19 cellular contexts compared by ENCODE assay signal in genomic region chr2:152403395-152403794, GRCh38.
DNase-seq lines count a peak whose midpoint lies in the region; ATAC-seq and TF ChIP-seq lines count a peak whose summit lies in the region.
"Had no signal": no experiment of that assay in that cellular context is flagged by ENCODE, and none has a peak within 500 bp of the region (broad histone marks: within the 10 kb centered on the region; RNA-seq: fewer than 3 reads in every experiment).

No MANE protein-coding gene starts in this region.

- H3K27ac Mint-ChIP-seq in T-helper 1 cell treated with Interleukin-12 subunit alpha and Interleukin-12 subunit beta and Interleukin-4 antibody, amounts not matched to agents 30 μg/mL and 1 μg/mL, for 36 hours = peak overlapping the region; percentile 85
- H3K27ac Mint-ChIP-seq: activated naive CD4-positive, alpha-beta T cell treated with anti-CD3 and anti-CD28 coated beads for 36 hours had no signal

- H3K4me1 Mint-ChIP-seq in T-helper 1 cell treated with Interleukin-12 subunit alpha and Interleukin-12 subunit beta and Interleukin-4 antibody, amounts not matched to agents 30 μg/mL and 1 μg/mL, for 36 hours (ENCODE audit: low read depth) = peaks cover 60% of the 10 kb centered on the region

- no peak for DNase-seq in T-helper 1 cell
- DNase-seq in caudate nucleus (lab: John Stamatoyannopoulos, UW) = no peak
- no peak for DNase-seq in right lobe of liver
- no peak for DNase-seq in thoracic aorta (ENCODE audit: low spot score)
- DNase-seq in erythroblast (lab: John Stamatoyannopoulos, UW) = no peak
- no peak for DNase-seq in midbrain (lab: John Stamatoyannopoulos, UW)
- DNase-seq in kidney glomerular epithelial cell (lab: John Stamatoyannopoulos, UW) = no peak
- DNase-seq: anterior cingulate cortex; cortex of kidney; HCEC 1CT; NCI-H2107; PC-9; small intestine; stimulated activated CD4-positive, alpha-beta T cell treated with anti-CD3 and anti-CD28 coated beads, Interleukin-4, amount 100 ng/mL, for 4 hours had no signal

- H3K4me1 ChIP-seq in right lobe of liver = peaks cover 0 to 4% (median 2%) of the 10 kb centered on the region in 4 donors
- peaks cover 67 to 87% of the 10 kb centered on the region in 2 donors for H3K4me1 ChIP-seq in thoracic aorta (ENCODE audit: control insufficient read depth in 1 of 2, low read depth in 2 of 2)

- no peaks in the 10 kb centered on the region for H3K36me3 ChIP-seq in right lobe of liver
- H3K36me3 ChIP-seq in thoracic aorta = no peaks in the 10 kb centered on the region

- no peaks in the 10 kb centered on the region for H3K9me3 Mint-ChIP-seq in T-helper 1 cell treated with Interleukin-12 subunit alpha and Interleukin-12 subunit beta and Interleukin-4 antibody, amounts not matched to agents 30 μg/mL and 1 μg/mL, for 36 hours
- H3K9me3 Mint-ChIP-seq: activated naive CD4-positive, alpha-beta T cell treated with anti-CD3 and anti-CD28 coated beads for 36 hours had no signal

- H3K9me3 ChIP-seq in right lobe of liver (no peaks in the 10 kb centered on the region), thoracic aorta (no peaks in the 10 kb centered on the region)
- H3K9me3 ChIP-seq: BLaER1 had no signal

- H3K4me3 ChIP-seq in right lobe of liver (no peak overlapping the region), thoracic aorta (peak overlapping the region; percentile 8)
- H3K4me3 ChIP-seq: BLaER1, PC-9, SK-N-MC had no signal

- H3K27me3 ChIP-seq in right lobe of liver (no peaks in the 10 kb centered on the region), thoracic aorta (replicated peaks; ENCODE audit: insufficient read depth) (no peaks in the 10 kb centered on the region)
- H3K27me3 ChIP-seq: BLaER1 had no signal

- H3K36me3 Mint-ChIP-seq in T-helper 1 cell treated with Interleukin-12 subunit alpha and Interleukin-12 subunit beta and Interleukin-4 antibody, amounts not matched to agents 30 μg/mL and 1 μg/mL, for 36 hours (ENCODE audit: low read depth) = no peaks in the 10 kb centered on the region

- 53% methylated on average over 3 of the region's 3 CpGs for WGBS in right lobe of liver (ENCODE audit: insufficient coverage, low coverage, low lambda C conversion rate, missing lambda C conversion rate)

- ATAC-seq in right lobe of liver (peak in 3 of 4 donors; percentile 33 to 47 (median 46)), thoracic aorta (ENCODE audit: insufficient number of reproducible peaks, low FRiP score, low read depth) (no peak)

- H3K27me3 Mint-ChIP-seq in T-helper 1 cell treated with Interleukin-12 subunit alpha and Interleukin-12 subunit beta and Interleukin-4 antibody, amounts not matched to agents 30 μg/mL and 1 μg/mL, for 36 hours (ENCODE audit: low read depth) = peaks cover 15% of the 10 kb centered on the region

- TF ChIP-seq CTCF in right lobe of liver (IDR thresholded peaks at IDR 0.05) = no peak
- no peak for TF ChIP-seq CTCF in thoracic aorta (IDR thresholded peaks at IDR 0.05)

- peak overlapping the region; percentile 2 for H3K27ac ChIP-seq in caudate nucleus (ENCODE audit: low read depth, low read length)
- no peak overlapping the region for H3K27ac ChIP-seq in right lobe of liver
- H3K27ac ChIP-seq in thoracic aorta = peak overlapping the region; percentile 52 to 75
- H3K27ac ChIP-seq: BLaER1, epithelial cell of prostate, PC-9, SK-N-MC had no signal

- intact Hi-C loops in right lobe of liver (cut with DNase I) = no loop called here

- TF ChIP-seq POLR2A in right lobe of liver (IDR thresholded peaks at IDR 0.05) (no peak), erythroblast (IDR thresholded peaks at IDR 0.05; ENCODE audit: low read length) (no peak)

- H3K4me3 Mint-ChIP-seq in T-helper 1 cell treated with Interleukin-12 subunit alpha and Interleukin-12 subunit beta and Interleukin-4 antibody, amounts not matched to agents 30 μg/mL and 1 μg/mL, for 36 hours = peak overlapping the region; percentile 48
- H3K4me3 Mint-ChIP-seq: activated naive CD4-positive, alpha-beta T cell treated with anti-CD3 and anti-CD28 coated beads for 36 hours had no signal

Comparison
In these comparisons a context has a peak if more than half of its experiments do, and no peak if none do; other contexts are left out.
1. H3K27ac ChIP-seq: peak in caudate nucleus (single experiment) and thoracic aorta (2 of 2); none in right lobe of liver (0 of 3).